1 cellular context compared by ENCODE assay signal in genomic region chr3:125052671-125053303, GRCh38.
TF ChIP-seq lines count a peak whose summit lies in the region.

No MANE protein-coding gene starts in this region.

TF ChIP-seq in endothelial cell of umbilical vein, 7 proteins besides CTCF, POLR2A, EP300 and RAD21:
- peak; percentile 13 for TF ChIP-seq POLR2AphosphoS5 (IDR thresholded peaks at IDR 0.05; ENCODE audit: insufficient read depth, low read depth, low read length)
- TF ChIP-seq MYC (IDR thresholded peaks at IDR 0.05; ENCODE audit: low read depth, low read length): no peak
- TF ChIP-seq EZH2 (IDR thresholded peaks at IDR 0.05; ENCODE audit: borderline replicate concordance, low read depth, low read length, severe bottlenecking): no peak
- TF ChIP-seq GATA2 (IDR thresholded peaks at IDR 0.05; ENCODE audit: insufficient read depth, insufficient read length, low read depth, low read length): no peak
